ENCODE assay signal across 10 cellular contexts in genomic region chr16:80231888-80232287, GRCh38.
DNase-seq lines count a peak whose midpoint lies in the region; ATAC-seq and TF ChIP-seq lines count a peak whose summit lies in the region.
"Had no signal": no experiment of that assay in that cellular context is flagged by ENCODE, and none has a peak within 500 bp of the region (broad histone marks: within the 10 kb centered on the region; RNA-seq: fewer than 3 reads in every experiment).

No MANE protein-coding gene starts in this region.

- no peaks in the 10 kb centered on the region for H3K27me3 Mint-ChIP-seq in activated CD4-positive, alpha-beta T cell treated with anti-CD3 and anti-CD28 coated beads, Interleukin-2, amount 10 ng/mL, durations not matched to agents 24 days and 14 days
- H3K27me3 Mint-ChIP-seq in activated CD4-positive, alpha-beta T cell treated with anti-CD3 and anti-CD28 coated beads, Interleukin-2, amount 10 ng/mL, durations not matched to agents 7 days and 5 days: peaks cover 3% of the 10 kb centered on the region
- peaks cover 3% of the 10 kb centered on the region for H3K27me3 Mint-ChIP-seq in activated B cell treated with CpG ODN at 0.5 μM for 24 hours

- H3F3A ChIP-seq in MM.1S (ENCODE audit: insufficient read depth, low read length): no peaks in the 10 kb centered on the region

- H3K4me3 Mint-ChIP-seq in activated CD4-positive, alpha-beta T cell treated with anti-CD3 and anti-CD28 coated beads, Interleukin-2, amount 10 ng/mL, durations not matched to agents 24 days and 14 days: no peak overlapping the region
- H3K4me3 Mint-ChIP-seq in activated CD4-positive, alpha-beta T cell treated with anti-CD3 and anti-CD28 coated beads, Interleukin-2, amount 10 ng/mL, durations not matched to agents 7 days and 5 days: no peak overlapping the region
- H3K4me3 Mint-ChIP-seq in activated B cell treated with CpG ODN at 0.5 μM for 24 hours: no peak overlapping the region
- H3K4me3 Mint-ChIP-seq: naive thymus-derived CD8-positive, alpha-beta T cell had no signal

- no peak overlapping the region for H3K27ac ChIP-seq in MM.1S (ENCODE audit: low read length)

- no peak overlapping the region for H3K9ac ChIP-seq in MM.1S (ENCODE audit: low read length)

- intact Hi-C loops in activated CD4-positive, alpha-beta T cell treated with anti-CD3 and anti-CD28 coated beads, Interleukin-2, amount 10 ng/mL, durations not matched to agents 24 days and 14 days (cut with micrococcal nuclease): loop anchor here (5.0 kb wide), 1 partner anchor 35 kb away; no protein-coding TSS in a partner anchor
- intact Hi-C loops in activated B cell treated with CpG ODN at 0.5 μM for 24 hours (cut with micrococcal nuclease): no loop called here

- H3K36me3 Mint-ChIP-seq in activated CD4-positive, alpha-beta T cell treated with anti-CD3 and anti-CD28 coated beads, Interleukin-2, amount 10 ng/mL, durations not matched to agents 24 days and 14 days (ENCODE audit: low read depth): no peaks in the 10 kb centered on the region
- no peaks in the 10 kb centered on the region for H3K36me3 Mint-ChIP-seq in activated CD4-positive, alpha-beta T cell treated with anti-CD3 and anti-CD28 coated beads, Interleukin-2, amount 10 ng/mL, durations not matched to agents 7 days and 5 days (ENCODE audit: low read depth)
- no peaks in the 10 kb centered on the region for H3K36me3 Mint-ChIP-seq in activated B cell treated with CpG ODN at 0.5 μM for 24 hours (ENCODE audit: low read depth)
- H3K36me3 Mint-ChIP-seq: naive thymus-derived CD8-positive, alpha-beta T cell had no signal

- H3K9me3 ChIP-seq in MM.1S (replicated peaks; ENCODE audit: insufficient read depth, low read length): no peaks in the 10 kb centered on the region

- CTCF ChIA-PET in activated CD4-positive, alpha-beta T cell treated with anti-CD3 and anti-CD28 coated beads, Interleukin-2, amount 10 ng/mL, durations not matched to agents 7 days and 5 days (lab: Charles Lee): no interaction called here
- CTCF ChIA-PET in activated B cell treated with CpG ODN at 0.5 μM for 24 hours (lab: Charles Lee): no interaction called here

- peak; percentile 91 for ATAC-seq in HG02642 (IDR thresholded peaks at IDR 0.05; ENCODE audit: poor library complexity, unreplicated experiment)
- peak; percentile 42 for ATAC-seq in activated B cell treated with CpG ODN at 0.5 μM for 24 hours (ENCODE audit: low read depth)
- ATAC-seq: naive thymus-derived CD8-positive, alpha-beta T cell had no signal

- POLR2A ChIA-PET in activated CD4-positive, alpha-beta T cell treated with anti-CD3 and anti-CD28 coated beads, Interleukin-2, amount 10 ng/mL, durations not matched to agents 7 days and 5 days (lab: Charles Lee): no interaction called here
- POLR2A ChIA-PET in activated B cell treated with CpG ODN at 0.5 μM for 24 hours (lab: Charles Lee): no interaction called here

- H3K4me1 ChIP-seq in MM.1S (ENCODE audit: low read length): no peaks in the 10 kb centered on the region

- H3K4me3 ChIP-seq in MM.1S (ENCODE audit: low read length): no peak overlapping the region

- no peak for TF ChIP-seq POLR2A in erythroblast (IDR thresholded peaks at IDR 0.05; ENCODE audit: low read length)

- peak overlapping the region; percentile 40 for H3K27ac Mint-ChIP-seq in activated CD4-positive, alpha-beta T cell treated with anti-CD3 and anti-CD28 coated beads, Interleukin-2, amount 10 ng/mL, durations not matched to agents 24 days and 14 days
- no peak overlapping the region for H3K27ac Mint-ChIP-seq in activated CD4-positive, alpha-beta T cell treated with anti-CD3 and anti-CD28 coated beads, Interleukin-2, amount 10 ng/mL, durations not matched to agents 7 days and 5 days
- no peak overlapping the region for H3K27ac Mint-ChIP-seq in activated B cell treated with CpG ODN at 0.5 μM for 24 hours
- H3K27ac Mint-ChIP-seq: naive thymus-derived CD8-positive, alpha-beta T cell had no signal

- TF ChIP-seq CTCF in activated B cell treated with CpG ODN at 0.5 μM for 24 hours (IDR thresholded peaks at IDR 0.05) (no peak), MM.1S (IDR thresholded peaks at IDR 0.05; ENCODE audit: low read length) (no peak)

- H3K79me2 ChIP-seq in MM.1S (ENCODE audit: low read length): no peaks in the 10 kb centered on the region

- H2AFZ ChIP-seq in MM.1S (ENCODE audit: low read length): no peak overlapping the region

- no peaks in the 10 kb centered on the region for H3K36me3 ChIP-seq in MM.1S (replicated peaks; ENCODE audit: insufficient read depth, low read length)

- H3K9me3 Mint-ChIP-seq in activated CD4-positive, alpha-beta T cell treated with anti-CD3 and anti-CD28 coated beads, Interleukin-2, amount 10 ng/mL, durations not matched to agents 24 days and 14 days: peaks cover 6% of the 10 kb centered on the region
- no peaks in the 10 kb centered on the region for H3K9me3 Mint-ChIP-seq in activated CD4-positive, alpha-beta T cell treated with anti-CD3 and anti-CD28 coated beads, Interleukin-2, amount 10 ng/mL, durations not matched to agents 7 days and 5 days
- peaks cover 1% of the 10 kb centered on the region for H3K9me3 Mint-ChIP-seq in activated B cell treated with CpG ODN at 0.5 μM for 24 hours

- H3K27me3 ChIP-seq in MM.1S (replicated peaks; ENCODE audit: insufficient read depth, low read length): no peaks in the 10 kb centered on the region

- H3K4me1 Mint-ChIP-seq in activated CD4-positive, alpha-beta T cell treated with anti-CD3 and anti-CD28 coated beads, Interleukin-2, amount 10 ng/mL, durations not matched to agents 24 days and 14 days: peaks cover 7% of the 10 kb centered on the region
- H3K4me1 Mint-ChIP-seq in activated CD4-positive, alpha-beta T cell treated with anti-CD3 and anti-CD28 coated beads, Interleukin-2, amount 10 ng/mL, durations not matched to agents 7 days and 5 days: no peaks in the 10 kb centered on the region
- H3K4me1 Mint-ChIP-seq in activated B cell treated with CpG ODN at 0.5 μM for 24 hours: peaks cover 9% of the 10 kb centered on the region
- H3K4me1 Mint-ChIP-seq: naive thymus-derived CD8-positive, alpha-beta T cell had no signal

- no peaks in the 10 kb centered on the region for H4K20me1 ChIP-seq in MM.1S (ENCODE audit: insufficient read depth, low read length)

- peak; percentile 58 for DNase-seq in activated CD4-positive, alpha-beta T cell treated with anti-CD3 and anti-CD28 coated beads, Interleukin-2, amount 10 ng/mL, durations not matched to agents 24 days and 14 days
- DNase-seq in activated CD4-positive, alpha-beta T cell treated with anti-CD3 and anti-CD28 coated beads, Interleukin-2, amount 10 ng/mL, durations not matched to agents 7 days and 5 days: no peak
- DNase-seq in activated B cell treated with CpG ODN at 0.5 μM for 24 hours (no peak), MM.1S (no peak), erythroblast (lab: John Stamatoyannopoulos, UW) (no peak)
- peak; percentile 10 for DNase-seq in stimulated activated CD4-positive, alpha-beta T cell treated with anti-CD3 and anti-CD28 coated beads, Interleukin-4, amount 100 ng/mL, for 24 hours
- DNase-seq in stimulated activated naive CD4-positive, alpha-beta T cell (lab: John Stamatoyannopoulos, UW): no peak
- DNase-seq: activated effector memory CD4-positive, alpha-beta T cell treated with Interleukin-2 at 50 U/mL for 16 hours; naive thymus-derived CD8-positive, alpha-beta T cell had no signal

- H3K9me2 ChIP-seq in MM.1S (replicated peaks; ENCODE audit: insufficient read depth, low read length): no peaks in the 10 kb centered on the region

- H3K4me2 ChIP-seq in MM.1S (ENCODE audit: low read depth, low read length): no peak overlapping the region

Comparison
In these comparisons a context has a peak if more than half of its experiments do, and no peak if none do; other contexts are left out.
1. DNase-seq: peak in activated CD4-positive, alpha-beta T cell treated with anti-CD3 and anti-CD28 coated beads, Interleukin-2, amount 10 ng/mL, durations not matched to agents 24 days and 14 days (single experiment) and stimulated activated CD4-positive, alpha-beta T cell treated with anti-CD3 and anti-CD28 coated beads, Interleukin-4, amount 100 ng/mL, for 24 hours (single experiment); none in activated CD4-positive, alpha-beta T cell treated with anti-CD3 and anti-CD28 coated beads, Interleukin-2, amount 10 ng/mL, durations not matched to agents 7 days and 5 days (single experiment), activated B cell treated with CpG ODN at 0.5 μM for 24 hours (single experiment), MM.1S (single experiment), erythroblast (0 of 2) and stimulated activated naive CD4-positive, alpha-beta T cell (0 of 6).